In genomic region chr3:64445318-64446300, GRCh38 we compare ENCODE assay signal across 8 cellular contexts.
DNase-seq lines count a peak whose midpoint lies in the region; ATAC-seq, FAIRE-seq and TF ChIP-seq lines count a peak whose summit lies in the region.

No MANE protein-coding gene starts in this region.

- FAIRE-seq in H1 (lab: Jason Lieb, UNC): no peak

- H2BK15ac ChIP-seq in H1 (ENCODE audit: low read length): no peak overlapping the region
- peak overlapping the region; percentile 23 for H2BK15ac ChIP-seq in mesendoderm (replicated peaks; ENCODE audit: low read depth)

- TF ChIP-seq EP300 in H1 (IDR thresholded peaks at IDR 0.05; ENCODE audit: borderline replicate concordance in 1 of 2, low read depth in 2 of 2, low read length in 2 of 2): no peak

- TF ChIP-seq CTCF in H1 (IDR thresholded peaks at IDR 0.05; ENCODE audit: control extremely low read depth in 1 of 3, insufficient read depth in 1 of 3, low read depth in 1 of 3, low read length in 3 of 3): no peak

- POLR2A ChIA-PET in H1 (lab: Charles Lee; ENCODE audit: partially characterized antibody): interaction anchor here (0.9 to 1.1 kb wide), 4 partner anchors 11 to 14 kb away, joined by 3 read pairs; no protein-coding TSS in a partner anchor

- H2BK5ac ChIP-seq in H1 (ENCODE audit: low read depth, low read length): no peak overlapping the region
- no peak overlapping the region for H2BK5ac ChIP-seq in mesendoderm (ENCODE audit: low read length)

- H3K4me3 ChIP-seq in H1 (ENCODE audit: extremely low read depth in 1 of 4, insufficient read depth in 2 of 4, low read depth in 3 of 4, low read length in 4 of 4) (peak overlapping the region; percentile 63 to 82 (median 74)), mesendoderm (ENCODE audit: low read length) (peak overlapping the region; percentile 52)

- H3K4ac ChIP-seq in H1 (replicated peaks; ENCODE audit: insufficient read length, low read depth, low read length) (no peak overlapping the region), mesendoderm (ENCODE audit: low read depth, low read length) (no peak overlapping the region)

- peak overlapping the region; percentile 98 for H2AFZ ChIP-seq in H1 (ENCODE audit: low read length)

- no peak overlapping the region for H2BK120ac ChIP-seq in H1 (replicated peaks; ENCODE audit: low read depth, low read length)
- H2BK120ac ChIP-seq in mesendoderm (ENCODE audit: low read depth, low read length): no peak overlapping the region

- peak overlapping the region; percentile 73 to 81 for H3K4me2 ChIP-seq in H1 (ENCODE audit: insufficient read depth in 1 of 2, low read depth in 2 of 2, low read length in 2 of 2)
- H3K4me2 ChIP-seq in mesendoderm (ENCODE audit: low read length): peak overlapping the region; percentile 72

- no peaks in the 10 kb centered on the region for H4K20me1 ChIP-seq in H1 (replicated peaks in 1 of 2; ENCODE audit: control insufficient read depth in 1 of 2, insufficient read depth in 2 of 2, low read length in 2 of 2)

- H3K27ac ChIP-seq in H1 (ENCODE audit: low read depth, low read length) (no peak overlapping the region), mesendoderm (ENCODE audit: low read depth, low read length) (no peak overlapping the region)

- H3K9ac ChIP-seq in H1 (replicated peaks in 1 of 4; ENCODE audit: extremely low read depth in 1 of 4, low read depth in 3 of 4, low read length in 3 of 4): peak overlapping the region in 2 of 4 experiments; percentile 56 to 65; a peak in 4 of 7 replicates
- peak overlapping the region; percentile 29 for H3K9ac ChIP-seq in mesendoderm (ENCODE audit: low read length)

- no peak overlapping the region for H4K91ac ChIP-seq in H1 (replicated peaks; ENCODE audit: insufficient read length, low read length)

- H3K9me3 ChIP-seq in H1 (ENCODE audit: insufficient read depth in 2 of 2, low read depth in 1 of 2, low read length in 1 of 2): no peaks in the 10 kb centered on the region

- peaks cover 3% of the 10 kb centered on the region; the same call in 1 of the 2 replicates for H3K23me2 ChIP-seq in H1 (ENCODE audit: low read depth, low read length)

- CTCF ChIA-PET in H1 (lab: Charles Lee; ENCODE audit: partially characterized antibody): interaction anchor here (0.6 to 6.4 kb wide), 6 partner anchors 9 to 848 kb away, joined by 3 to 63 read pairs (median 4); no protein-coding TSS in a partner anchor

- no peaks in the 10 kb centered on the region for H3K36me3 ChIP-seq in H1 (ENCODE audit: control insufficient read depth in 2 of 4, insufficient read depth in 4 of 4, low read length in 3 of 4)
- H3K36me3 ChIP-seq in mesendoderm (ENCODE audit: control insufficient read depth, insufficient read depth, low read length): no peaks in the 10 kb centered on the region

- no peak overlapping the region for H2BK12ac ChIP-seq in H1 (ENCODE audit: low read depth, low read length)

- DNase-seq in AG08395 (ENCODE audit: low spot score): peak; percentile 22
- DNase-seq in HuH-7 (ENCODE audit: low spot score): peak; percentile 28
- DNase-seq in H1 (ENCODE audit: low read depth in 1 of 2, low spot score in 2 of 2): peak; percentile 54 to 90
- peak; percentile 76 for DNase-seq in mesendoderm
- no peak for DNase-seq in NCI-H2029 (lab: John Stamatoyannopoulos, UW)
- DNase-seq in KG1 (lab: John Stamatoyannopoulos, UW): no peak
- DNase-seq in NCI-H774 (lab: John Stamatoyannopoulos, UW): no peak

- ATAC-seq in HG03108 (IDR thresholded peaks at IDR 0.05; ENCODE audit: unreplicated experiment): no peak

- H3K79me2 ChIP-seq in H1 (ENCODE audit: control insufficient read depth in 1 of 2, insufficient read depth in 2 of 2, low read length in 2 of 2) (no peaks in the 10 kb centered on the region), mesendoderm (ENCODE audit: control insufficient read depth, insufficient read depth, low read length) (no peaks in the 10 kb centered on the region)

- no peak overlapping the region for H2BK20ac ChIP-seq in H1 (ENCODE audit: low read length)

- H3K56ac ChIP-seq in H1 (replicated peaks; ENCODE audit: insufficient read length, low read depth, low read length) (no peak overlapping the region), mesendoderm (ENCODE audit: low read length) (peak overlapping the region; percentile 78)

- peaks cover 4 to 25% (median 17%) of the 10 kb centered on the region in 4 experiments for H3K4me1 ChIP-seq in H1 (replicated peaks in 1 of 4; ENCODE audit: control insufficient read depth in 3 of 4, insufficient read depth in 4 of 4, low read length in 3 of 4)
- H3K4me1 ChIP-seq in mesendoderm (ENCODE audit: control insufficient read depth, low read depth, low read length): no peaks in the 10 kb centered on the region

- H4K5ac ChIP-seq in H1 (ENCODE audit: insufficient read length, low read depth, low read length) (no peak overlapping the region), mesendoderm (ENCODE audit: low read length) (no peak overlapping the region)

- no peak overlapping the region for H3K23ac ChIP-seq in H1 (ENCODE audit: insufficient read length)
- H3K23ac ChIP-seq in mesendoderm (ENCODE audit: low read length): no peak overlapping the region

- H3K14ac ChIP-seq in H1 (ENCODE audit: insufficient read length): no peak overlapping the region

- H3K18ac ChIP-seq in H1 (ENCODE audit: extremely low read depth, low read length) (peak overlapping the region; percentile 53; the same call in 1 of the 2 replicates), mesendoderm (ENCODE audit: low read length) (peak overlapping the region; percentile 81)

- 0 out of 3 replicates have a peak, but pooled peaks of 1 of the 2 experiments have one; percentile 24 for TF ChIP-seq POLR2A in H1 (IDR thresholded peaks at IDR 0.05; ENCODE audit: control extremely low read depth in 1 of 2, low read depth in 2 of 2, low read length in 2 of 2)

- WGBS in H1 (ENCODE audit: extremely low coverage in 1 of 2, insufficient coverage in 1 of 2, insufficient read length in 1 of 2, insufficient replicate concordance in 2 of 2, low coverage in 1 of 2, low lambda C conversion rate in 2 of 2, missing lambda C conversion rate in 1 of 2), 2 experiments: 27% methylated on average over 16 of the region's 51 CpGs; no CpG with 5 or more reads in 1 of the 2 experiments
- no CpG with 5 or more reads among the region's 51 CpGs for WGBS in mesendoderm (ENCODE audit: extremely low coverage, insufficient coverage, low lambda C conversion rate)

- H3K27me3 ChIP-seq in H1 (replicated peaks in 1 of 4; ENCODE audit: control insufficient read depth in 3 of 4, extremely low read depth in 1 of 4, insufficient read depth in 3 of 4, low read length in 3 of 4) (no peaks in the 10 kb centered on the region; a peak in 2 of 7 replicates), mesendoderm (ENCODE audit: insufficient read depth, low read length, poor library complexity) (no peaks in the 10 kb centered on the region)

- H2AK5ac ChIP-seq in H1 (ENCODE audit: low read depth, low read length): no peak overlapping the region
- no peak overlapping the region for H2AK5ac ChIP-seq in mesendoderm (ENCODE audit: low read length)

- H3K79me1 ChIP-seq in H1 (ENCODE audit: low read depth, low read length): no peaks in the 10 kb centered on the region
- H3K79me1 ChIP-seq in mesendoderm (ENCODE audit: low read length): no peaks in the 10 kb centered on the region

- no peak; a peak in 1 of 4 replicates for TF ChIP-seq RAD21 in H1 (IDR thresholded peaks at IDR 0.05 in 1 of 2, conservative IDR thresholded peaks at IDR 0.05 in 1 of 2; ENCODE audit: low read depth in 2 of 2, low read length in 2 of 2)

- H4K8ac ChIP-seq in H1 (ENCODE audit: extremely low read depth, insufficient read depth, low read length) (peak overlapping the region; percentile 86), mesendoderm (ENCODE audit: low read depth, low read length) (peak overlapping the region; percentile 70)

TF ChIP-seq in H1, 55 proteins besides CTCF, POLR2A, EP300 and RAD21:
- TF ChIP-seq KDM4A (IDR thresholded peaks at IDR 0.05; ENCODE audit: low read depth, low read length, severe bottlenecking): peak; percentile 60
- no peak for TF ChIP-seq POLR2AphosphoS5 (IDR thresholded peaks at IDR 0.05; ENCODE audit: low read depth, low read length)
- peak; percentile 63; the same call in 1 of the 2 replicates for TF ChIP-seq EGR1 (IDR thresholded peaks at IDR 0.05; ENCODE audit: borderline replicate concordance, low read depth, low read length)
- no peak for TF ChIP-seq JUND (IDR thresholded peaks at IDR 0.05; ENCODE audit: low read length)
- TF ChIP-seq PHF8 (conservative IDR thresholded peaks at IDR 0.05; ENCODE audit: low read depth, low read length): peak; percentile 53
- TF ChIP-seq CTBP2 (IDR thresholded peaks at IDR 0.05; ENCODE audit: borderline replicate concordance, insufficient read depth, insufficient read length, low read length): no peak
- TF ChIP-seq CHD2 (IDR thresholded peaks at IDR 0.05; ENCODE audit: low read length): no peak
- 0 out of 2 replicates have a peak, but pooled peaks have one; percentile 9 for TF ChIP-seq E2F6 (IDR thresholded peaks at IDR 0.05)
- no peak for TF ChIP-seq SP4 (IDR thresholded peaks at IDR 0.05; ENCODE audit: low read length)
- 0 out of 2 replicates have a peak, but pooled peaks have one; percentile 52 for TF ChIP-seq YY1 (IDR thresholded peaks at IDR 0.05; ENCODE audit: low read depth, low read length)
- TF ChIP-seq SP1 (IDR thresholded peaks at IDR 0.05; ENCODE audit: low read depth, low read length): no peak
- TF ChIP-seq BACH1 (IDR thresholded peaks at IDR 0.05; ENCODE audit: low read length): no peak
- peak; percentile 19 for TF ChIP-seq ASH2L (IDR thresholded peaks at IDR 0.05; ENCODE audit: low read length)
- no peak for TF ChIP-seq BCL11A (IDR thresholded peaks at IDR 0.05; ENCODE audit: low read depth in 2 of 2, low read length in 2 of 2)
- TF ChIP-seq TAF1 (IDR thresholded peaks at IDR 0.05; ENCODE audit: low read depth, low read length): 0 out of 2 replicates have a peak, but pooled peaks have one; percentile 30
- TF ChIP-seq TBP (IDR thresholded peaks at IDR 0.05; ENCODE audit: low read depth, low read length): peak; percentile 32; the same call in 1 of the 2 replicates

Comparison
In these comparisons a context has a peak if more than half of its experiments do, and no peak if none do; other contexts are left out.
1. DNase-seq: peak in AG08395 (single experiment), HuH-7 (single experiment), H1 (2 of 2) and mesendoderm (single experiment); none in NCI-H2029 (single experiment), KG1 (single experiment) and NCI-H774 (single experiment).